In genomic region chr1:169487153-169487552, GRCh38 we compare ENCODE assay signal across 10 cellular contexts. TPM values are rescaled to one million over a fixed set of nuclear protein-coding genes. Genes with fewer than 3 reads are reported as not detected.
A peak's percentile ranks its signal among the peaks of the same experiment; 100 is the strongest.
DNase-seq lines count a peak whose midpoint lies in the region; FAIRE-seq and TF ChIP-seq lines count a peak whose summit lies in the region.
"Had no signal": no experiment of that assay in that cellular context is flagged by ENCODE, and none has a peak within 500 bp of the region (broad histone marks: within the 10 kb centered on the region; RNA-seq: fewer than 3 reads in every experiment).

No MANE protein-coding gene starts in this region.

- H3K23ac ChIP-seq in mesendoderm (ENCODE audit: low read length), result no peak overlapping the region

- no CpG with 5 or more reads among the region's 5 CpGs for WGBS in mesendoderm (ENCODE audit: extremely low coverage, insufficient coverage, low lambda C conversion rate)

- no peak overlapping the region for H4K8ac ChIP-seq in mesendoderm (ENCODE audit: low read depth, low read length)

- H3K4me1 ChIP-seq in astrocyte (ENCODE audit: insufficient read depth, low read length), result peaks cover 30% of the 10 kb centered on the region
- peaks cover 2% of the 10 kb centered on the region for H3K4me1 ChIP-seq in mesendoderm (ENCODE audit: control insufficient read depth, low read depth, low read length)

- H3K36me3 ChIP-seq in astrocyte (ENCODE audit: insufficient read depth, low read length) (no peaks in the 10 kb centered on the region), mesendoderm (ENCODE audit: control insufficient read depth, insufficient read depth, low read length) (no peaks in the 10 kb centered on the region)

- H3K36me3 Mint-ChIP-seq in activated naive CD4-positive, alpha-beta T cell treated with anti-CD3 and anti-CD28 coated beads for 36 hours (ENCODE audit: low read depth), result no peaks in the 10 kb centered on the region
- H3K36me3 Mint-ChIP-seq in astrocyte (ENCODE audit: low read depth, unreplicated experiment) (no peaks in the 10 kb centered on the region), type B pancreatic cell (no peaks in the 10 kb centered on the region)

- H2BK5ac ChIP-seq in mesendoderm (ENCODE audit: low read length), result no peak overlapping the region

- H3K9me3 ChIP-seq in astrocyte (ENCODE audit: insufficient read depth, low read depth, low read length), result no peaks in the 10 kb centered on the region

- H3K18ac ChIP-seq in mesendoderm (ENCODE audit: low read length), result peak overlapping the region; percentile 68

- no peak overlapping the region for H3K56ac ChIP-seq in mesendoderm (ENCODE audit: low read length)

- intact Hi-C loops in activated naive CD4-positive, alpha-beta T cell treated with anti-CD3 and anti-CD28 coated beads for 36 hours (cut with micrococcal nuclease), result loop anchor here (2.0 to 10.0 kb wide), 7 partner anchors 205 to 1310 kb away; partner anchors contain the start of genes ATP1B1, KIFAP3 and TIPRL

- H2AFZ ChIP-seq in astrocyte (ENCODE audit: low read depth, low read length), result no peak overlapping the region

- no peak overlapping the region for H4K5ac ChIP-seq in mesendoderm (ENCODE audit: low read length)

- H3K27ac Mint-ChIP-seq in activated naive CD4-positive, alpha-beta T cell treated with anti-CD3 and anti-CD28 coated beads for 36 hours, result no peak overlapping the region
- peak overlapping the region; percentile 98 for H3K27ac Mint-ChIP-seq in astrocyte (ENCODE audit: unreplicated experiment)
- H3K27ac Mint-ChIP-seq in type B pancreatic cell, result peak overlapping the region; percentile 98

- CTCF ChIA-PET in activated naive CD4-positive, alpha-beta T cell treated with anti-CD3 and anti-CD28 coated beads for 36 hours (lab: Charles Lee), result interaction anchor here (1.3 kb wide), 1 partner anchor 225 kb away, joined by 3 read pairs; no protein-coding TSS in a partner anchor

- peak overlapping the region; percentile 94 for H3K4me2 ChIP-seq in astrocyte (ENCODE audit: low read length)
- no peak overlapping the region for H3K4me2 ChIP-seq in mesendoderm (ENCODE audit: low read length)

- TF ChIP-seq CTCF in astrocyte (IDR thresholded peaks at IDR 0.05; ENCODE audit: insufficient read depth, low read depth, low read length) (no peak), type B pancreatic cell (conservative IDR thresholded peaks at IDR 0.05) (no peak)

- peak overlapping the region; percentile 99 for H3K27ac ChIP-seq in astrocyte (ENCODE audit: low read depth, low read length)
- no peak overlapping the region for H3K27ac ChIP-seq in mesendoderm (ENCODE audit: low read depth, low read length)

- no peaks in the 10 kb centered on the region for H3K27me3 Mint-ChIP-seq in activated naive CD4-positive, alpha-beta T cell treated with anti-CD3 and anti-CD28 coated beads for 36 hours (ENCODE audit: low read depth)
- no peaks in the 10 kb centered on the region for H3K27me3 Mint-ChIP-seq in astrocyte (ENCODE audit: low read depth, unreplicated experiment)
- no peaks in the 10 kb centered on the region for H3K27me3 Mint-ChIP-seq in type B pancreatic cell

- TF ChIP-seq POLR2A in GM12891 (IDR thresholded peaks at IDR 0.05; ENCODE audit: low read depth, low read length), result no peak

- H3K4ac ChIP-seq in mesendoderm (ENCODE audit: low read depth, low read length), result no peak overlapping the region

- no peak overlapping the region for H2BK15ac ChIP-seq in mesendoderm (replicated peaks; ENCODE audit: low read depth)

- H3K4me3 Mint-ChIP-seq in activated naive CD4-positive, alpha-beta T cell treated with anti-CD3 and anti-CD28 coated beads for 36 hours, result peak overlapping the region; percentile 89
- H3K4me3 Mint-ChIP-seq in astrocyte (ENCODE audit: unreplicated experiment), result peak overlapping the region; percentile 95
- peak overlapping the region; percentile 99 for H3K4me3 Mint-ChIP-seq in type B pancreatic cell

- H3K9me3 Mint-ChIP-seq in activated naive CD4-positive, alpha-beta T cell treated with anti-CD3 and anti-CD28 coated beads for 36 hours, result no peaks in the 10 kb centered on the region
- H3K9me3 Mint-ChIP-seq in astrocyte (ENCODE audit: unreplicated experiment) (no peaks in the 10 kb centered on the region), type B pancreatic cell (no peaks in the 10 kb centered on the region)

- H3K79me1 ChIP-seq in mesendoderm (ENCODE audit: low read length), result peaks cover 2% of the 10 kb centered on the region

- DNase-seq in activated naive CD4-positive, alpha-beta T cell treated with anti-CD3 and anti-CD28 coated beads for 36 hours, result no peak
- DNase-seq in activated naive CD4-positive, alpha-beta T cell (lab: John Stamatoyannopoulos, UW), result no peak
- DNase-seq in astrocyte (ENCODE audit: low read depth), result no peak
- no peak for DNase-seq in mesendoderm
- DNase-seq in type B pancreatic cell (ENCODE audit: extremely low spot score, unreplicated experiment), result no peak
- no peak for DNase-seq in midbrain (lab: John Stamatoyannopoulos, UW)
- DNase-seq in ureter (ENCODE audit: low spot score), result no peak
- DNase-seq in GM12891 (ENCODE audit: insufficient read length, low spot score), result no peak
- DNase-seq: activated CD4-positive, CD25-positive, alpha-beta regulatory T cell; Kasumi-1 had no signal

- peak overlapping the region; percentile 96 for H3K9ac ChIP-seq in astrocyte (ENCODE audit: low read length)
- H3K9ac ChIP-seq in mesendoderm (ENCODE audit: low read length), result peak overlapping the region; percentile 82

- no peaks in the 10 kb centered on the region for H3K27me3 ChIP-seq in astrocyte (ENCODE audit: insufficient read depth, low read length)
- H3K27me3 ChIP-seq in mesendoderm (ENCODE audit: insufficient read depth, low read length, poor library complexity), result no peaks in the 10 kb centered on the region

- peaks cover 32% of the 10 kb centered on the region for H3K79me2 ChIP-seq in astrocyte (ENCODE audit: insufficient read depth, low read length)
- H3K79me2 ChIP-seq in mesendoderm (ENCODE audit: control insufficient read depth, insufficient read depth, low read length), result peaks cover 19% of the 10 kb centered on the region

- H3K4me1 Mint-ChIP-seq in activated naive CD4-positive, alpha-beta T cell treated with anti-CD3 and anti-CD28 coated beads for 36 hours (ENCODE audit: low read depth), result peaks cover 55% of the 10 kb centered on the region
- peaks cover 38% of the 10 kb centered on the region for H3K4me1 Mint-ChIP-seq in astrocyte (ENCODE audit: low read depth, unreplicated experiment)
- peaks cover 42% of the 10 kb centered on the region for H3K4me1 Mint-ChIP-seq in type B pancreatic cell (ENCODE audit: unreplicated experiment)

- H3K4me3 ChIP-seq in astrocyte (ENCODE audit: insufficient read depth, low read depth, low read length) (peak overlapping the region; percentile 82), mesendoderm (ENCODE audit: low read length) (no peak overlapping the region)

- no peak overlapping the region for H2BK120ac ChIP-seq in mesendoderm (ENCODE audit: low read depth, low read length)

- H4K20me1 ChIP-seq in astrocyte (ENCODE audit: insufficient read depth, low read length), result peaks cover 23% of the 10 kb centered on the region

- no peak overlapping the region for H2AK5ac ChIP-seq in mesendoderm (ENCODE audit: low read length)

- FAIRE-seq in astrocyte (lab: Jason Lieb, UNC) (no peak), GM12891 (lab: Jason Lieb, UNC) (no peak)

TF ChIP-seq in GM12891, 5 proteins besides CTCF, POLR2A, EP300 and RAD21:
- no peak for TF ChIP-seq POU2F2 (IDR thresholded peaks at IDR 0.05; ENCODE audit: low read depth, low read length)
- no peak for TF ChIP-seq TAF1 (IDR thresholded peaks at IDR 0.05; ENCODE audit: low read depth, low read length)
- TF ChIP-seq POLR2AphosphoS5 (IDR thresholded peaks at IDR 0.05; ENCODE audit: low read depth, low read length), result no peak
- no peak for TF ChIP-seq PAX5 (IDR thresholded peaks at IDR 0.05; ENCODE audit: insufficient read depth, low read length, severe bottlenecking)

RNA-seq across cellular contexts. Expression of gene SLC19A2, which starts 1.4 kb away (rescaled TPM):
- 1 to 10 TPM; 3.2 to 3.6 TPM for total RNA-seq in activated naive CD4-positive, alpha-beta T cell treated with anti-CD3 and anti-CD28 coated beads for 36 hours
- total RNA-seq in astrocyte, result 12.5 and 14.1 TPM in 2 replicates
- 17.4 TPM for polyA plus RNA-seq in mesendoderm (2013, experiment 1 of 2)
- polyA plus RNA-seq in mesendoderm (2013, experiment 2 of 2), result 17.8 TPM
- 19.4 and 28.1 TPM in 2 replicates for total RNA-seq in type B pancreatic cell (ENCODE audit: low replicate concordance)
- total RNA-seq in ureter, result 20.9 TPM
- polyA plus RNA-seq in GM12891 (2012; ENCODE audit: low read depth, missing spikeins), result 0.90 TPM

RNA-seq across cellular contexts. Expression of gene CCDC181, which starts 59.9 kb away (rescaled TPM):
- under 1 TPM in 1 of 2 experiments, not detected in 1; 0.17 TPM for total RNA-seq in activated naive CD4-positive, alpha-beta T cell treated with anti-CD3 and anti-CD28 coated beads for 36 hours
- total RNA-seq in astrocyte (1.1 and 1.5 TPM in 2 replicates), type B pancreatic cell (ENCODE audit: low replicate concordance) (0.90 and 3.5 TPM in 2 replicates), ureter (1.9 TPM)
- polyA plus RNA-seq in mesendoderm (2013, experiment 1 of 2), result 4.6 TPM
- polyA plus RNA-seq in mesendoderm (2013, experiment 2 of 2), result 4.6 TPM
- polyA plus RNA-seq in GM12891 (2012; ENCODE audit: low read depth, missing spikeins), result 0.18 TPM
